ENCODE assay signal across 8 cellular contexts in the genomic region with DNA sequence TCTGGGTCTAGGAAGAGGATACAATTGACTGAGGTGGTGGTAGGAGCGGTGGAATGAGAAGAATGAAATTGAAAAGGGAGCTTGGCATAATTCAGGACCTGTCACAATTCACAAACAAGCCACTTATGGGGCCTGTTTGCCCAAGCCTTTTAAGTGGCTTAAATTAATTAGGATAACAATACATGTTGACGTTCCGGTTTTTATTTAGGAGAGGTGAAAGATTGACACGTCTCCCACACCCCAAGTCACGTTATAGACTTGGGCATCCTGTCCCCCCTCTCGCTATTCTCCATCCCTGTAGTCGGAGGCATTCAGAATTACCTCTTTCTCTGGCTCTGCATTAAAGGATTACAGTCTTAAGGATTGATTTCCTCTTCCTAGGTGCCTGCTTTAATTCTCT. TPM values are rescaled to one million over a fixed set of nuclear protein-coding genes. Genes with fewer than 3 reads are reported as not detected.
DNase-seq lines count a peak whose midpoint lies in the region; ATAC-seq and TF ChIP-seq lines count a peak whose summit lies in the region.

No MANE protein-coding gene starts in this region.

- H3K27ac Mint-ChIP-seq in CD4-positive, CD25-positive, alpha-beta regulatory T cell = peak overlapping the region; percentile 67 to 97 (median 95)
- H3K27ac Mint-ChIP-seq in chondrocyte (ENCODE audit: unreplicated experiment) (no peak overlapping the region), nephron progenitor cell (no peak overlapping the region)

- H3K9me3 ChIP-seq in CD4-positive, CD25-positive, alpha-beta regulatory T cell (ENCODE audit: control insufficient read depth in 2 of 2, low read length in 2 of 2) = no peaks in the 10 kb centered on the region
- no peaks in the 10 kb centered on the region for H3K9me3 ChIP-seq in Karpas-422 (ENCODE audit: low read length)

- no peaks in the 10 kb centered on the region for H4K20me1 ChIP-seq in Karpas-422 (ENCODE audit: insufficient read depth, low read depth, low read length)

- H3K4me1 Mint-ChIP-seq in CD4-positive, CD25-positive, alpha-beta regulatory T cell = peaks cover 0 to 36% (median 15%) of the 10 kb centered on the region in 4 donors
- H3K4me1 Mint-ChIP-seq in chondrocyte (ENCODE audit: low read depth) (peaks cover 33% of the 10 kb centered on the region), nephron progenitor cell (peaks cover 37% of the 10 kb centered on the region)

- H3K4me1 ChIP-seq in CD4-positive, CD25-positive, alpha-beta regulatory T cell (ENCODE audit: control insufficient read depth, insufficient read depth, low read length, poor library complexity, severe bottlenecking) = peaks cover 25% of the 10 kb centered on the region
- H3K4me1 ChIP-seq in Karpas-422 (ENCODE audit: low read length) = peaks cover 19% of the 10 kb centered on the region

- peak overlapping the region; percentile 50; the same call in 1 of the 2 replicates for H2AFZ ChIP-seq in Karpas-422 (ENCODE audit: low read length)

- H3K9ac ChIP-seq in Karpas-422 (ENCODE audit: low read length) = peak overlapping the region; percentile 61

- no peaks in the 10 kb centered on the region for H3K79me2 ChIP-seq in Karpas-422 (ENCODE audit: low read length)

- H3K4me2 ChIP-seq in Karpas-422 (ENCODE audit: low read depth, low read length, poor library complexity, severe bottlenecking) = peak overlapping the region; percentile 77

- H3K9me3 Mint-ChIP-seq in CD4-positive, CD25-positive, alpha-beta regulatory T cell = no peaks in the 10 kb centered on the region
- H3K9me3 Mint-ChIP-seq in chondrocyte (ENCODE audit: low read depth) (no peaks in the 10 kb centered on the region), nephron progenitor cell (no peaks in the 10 kb centered on the region)

- no peak for ATAC-seq in CD4-positive, CD25-positive, alpha-beta regulatory T cell (ENCODE audit: low read depth in 2 of 2)
- no peak for ATAC-seq in GM19035 (IDR thresholded peaks at IDR 0.05; ENCODE audit: unreplicated experiment)

- peaks cover 19% of the 10 kb centered on the region for H3K36me3 ChIP-seq in CD4-positive, CD25-positive, alpha-beta regulatory T cell (ENCODE audit: control insufficient read depth, insufficient read depth, low read length)
- no peaks in the 10 kb centered on the region for H3K36me3 ChIP-seq in Karpas-422 (ENCODE audit: insufficient read depth, low read length)

- no peak for DNase-seq in CD4-positive, CD25-positive, alpha-beta regulatory T cell
- DNase-seq in Karpas-422 (no peak), chondrocyte (ENCODE audit: low spot score) (no peak), nephron progenitor cell (no peak), NCI-H2227 (lab: John Stamatoyannopoulos, UW; ENCODE audit: unreplicated experiment) (no peak), middle frontal gyrus (ENCODE audit: extremely low spot score, low spot score) (no peak), NCI-H2196 treated with DMSO at 0.1 percent for 48 hours (lab: John Stamatoyannopoulos, UW; ENCODE audit: unreplicated experiment) (no peak)

- H3K27me3 Mint-ChIP-seq in CD4-positive, CD25-positive, alpha-beta regulatory T cell = peaks cover 16% of the 10 kb centered on the region
- H3K27me3 Mint-ChIP-seq in chondrocyte (ENCODE audit: low read depth) = peaks cover 2% of the 10 kb centered on the region
- peaks cover 24% of the 10 kb centered on the region for H3K27me3 Mint-ChIP-seq in nephron progenitor cell (ENCODE audit: low read depth, poor library complexity)

- peak overlapping the region; percentile 90 to 99 (median 94) for H3K4me3 Mint-ChIP-seq in CD4-positive, CD25-positive, alpha-beta regulatory T cell
- H3K4me3 Mint-ChIP-seq in chondrocyte (ENCODE audit: unreplicated experiment) (peak overlapping the region; percentile 99), nephron progenitor cell (peak overlapping the region; percentile 96)

- H3K9me2 ChIP-seq in Karpas-422 (replicated peaks; ENCODE audit: insufficient read depth, low read length) = no peaks in the 10 kb centered on the region; the same call in 1 of the 2 replicates

- H3K27ac ChIP-seq in CD4-positive, CD25-positive, alpha-beta regulatory T cell (ENCODE audit: insufficient read depth, low read length, poor library complexity, severe bottlenecking) = peak overlapping the region; percentile 75
- no peak overlapping the region for H3K27ac ChIP-seq in Karpas-422 (ENCODE audit: low read length)

- peak overlapping the region; percentile 94 for H3K4me3 ChIP-seq in CD4-positive, CD25-positive, alpha-beta regulatory T cell (ENCODE audit: low read depth, low read length)
- H3K4me3 ChIP-seq in Karpas-422 (ENCODE audit: low read length) = peak overlapping the region; percentile 66

- H3K27me3 ChIP-seq in CD4-positive, CD25-positive, alpha-beta regulatory T cell (ENCODE audit: control insufficient read depth, insufficient read depth, low read length) = peaks cover 1% of the 10 kb centered on the region
- H3K27me3 ChIP-seq in Karpas-422 (ENCODE audit: low read length) = no peaks in the 10 kb centered on the region

- TF ChIP-seq CTCF in chondrocyte (IDR thresholded peaks at IDR 0.05) = no peak
- TF ChIP-seq CTCF in nephron progenitor cell (IDR thresholded peaks at IDR 0.05) = no peak

- H3K36me3 Mint-ChIP-seq in CD4-positive, CD25-positive, alpha-beta regulatory T cell = peaks cover 23% of the 10 kb centered on the region
- peaks cover 11% of the 10 kb centered on the region for H3K36me3 Mint-ChIP-seq in chondrocyte (ENCODE audit: low read depth)
- H3K36me3 Mint-ChIP-seq in nephron progenitor cell (ENCODE audit: low read depth) = peaks cover 14% of the 10 kb centered on the region

RNA-seq across cellular contexts. Expression of a gene that starts 1.0 kb away (rescaled TPM):
- 209 TPM for total RNA-seq in CD4-positive, CD25-positive, alpha-beta regulatory T cell
- polyA plus RNA-seq in CD4-positive, CD25-positive, alpha-beta regulatory T cell = 100 to 1,000 TPM in 3 of 4 donors, 10 to 100 TPM in 1; 91.5 to 119 (median 112) TPM
- total RNA-seq in Karpas-422 (2014; rRNA removed; shearing (Covaris generic); ENCODE audit: low replicate concordance) = 28.7 and 32.5 TPM in 2 replicates
- 80.9 to 96.6 TPM (median 86.9 TPM) in 3 replicates for total RNA-seq in chondrocyte

RNA-seq across cellular contexts. Expression of a gene that starts 23.6 kb away (rescaled TPM):
- total RNA-seq in CD4-positive, CD25-positive, alpha-beta regulatory T cell = not detected
- polyA plus RNA-seq in CD4-positive, CD25-positive, alpha-beta regulatory T cell = not detected
- total RNA-seq in Karpas-422 (2014; rRNA removed; shearing (Covaris generic); ENCODE audit: low replicate concordance) = not detected in 2 replicates
- total RNA-seq in chondrocyte = not detected in 3 replicates

RNA-seq across cellular contexts. Expression of a gene that starts 52.3 kb away (rescaled TPM):
- total RNA-seq in CD4-positive, CD25-positive, alpha-beta regulatory T cell = 228 TPM
- polyA plus RNA-seq in CD4-positive, CD25-positive, alpha-beta regulatory T cell = 100 to 1,000 TPM; 577 to 700 (median 672) TPM
- 718 and 957 TPM in 2 replicates for total RNA-seq in Karpas-422 (2014; rRNA removed; shearing (Covaris generic); ENCODE audit: low replicate concordance)
- total RNA-seq in chondrocyte = 201 to 204 TPM (median 203 TPM) in 3 replicates

Comparison
In these comparisons a context has a peak if more than half of its experiments do, and no peak if none do; other contexts are left out.
1. H3K27ac Mint-ChIP-seq: peak in CD4-positive, CD25-positive, alpha-beta regulatory T cell (3 of 3); none in chondrocyte (single experiment) and nephron progenitor cell (single experiment).
2. Peak in every context shown above with its lines, with median percentiles within 50 percentile points of each other: H3K4me3 Mint-ChIP-seq.